1 cellular context compared by ENCODE assay signal in the genomic region with DNA sequence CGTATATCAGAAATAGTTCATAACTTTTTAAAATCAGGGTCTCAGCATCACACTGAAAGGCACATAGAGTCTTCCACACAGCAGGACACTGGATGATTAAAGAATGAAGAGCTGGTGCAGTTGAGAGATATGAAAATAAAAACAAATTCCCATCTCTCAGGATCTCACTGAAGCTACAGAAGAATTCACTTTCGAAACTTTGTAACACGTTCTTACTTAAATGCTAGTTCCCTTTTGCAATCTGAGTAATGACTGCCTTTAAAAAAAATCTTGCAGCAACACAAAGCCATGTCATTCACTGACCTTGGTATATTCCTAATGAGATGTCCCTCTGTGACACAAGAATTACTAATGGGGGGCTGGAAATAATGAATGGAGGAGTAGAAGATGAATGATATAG.
TF ChIP-seq lines count a peak whose summit lies in the region.

No MANE protein-coding gene starts in this region.

TF ChIP-seq in IMR-90, 13 proteins besides CTCF, POLR2A, EP300 and RAD21:
- TF ChIP-seq FOS (IDR thresholded peaks at IDR 0.05; ENCODE audit: low read depth, low read length), result no peak
- TF ChIP-seq CEBPB (IDR thresholded peaks at IDR 0.05; ENCODE audit: low read depth, low read length), result no peak
- TF ChIP-seq, protein P1, sequence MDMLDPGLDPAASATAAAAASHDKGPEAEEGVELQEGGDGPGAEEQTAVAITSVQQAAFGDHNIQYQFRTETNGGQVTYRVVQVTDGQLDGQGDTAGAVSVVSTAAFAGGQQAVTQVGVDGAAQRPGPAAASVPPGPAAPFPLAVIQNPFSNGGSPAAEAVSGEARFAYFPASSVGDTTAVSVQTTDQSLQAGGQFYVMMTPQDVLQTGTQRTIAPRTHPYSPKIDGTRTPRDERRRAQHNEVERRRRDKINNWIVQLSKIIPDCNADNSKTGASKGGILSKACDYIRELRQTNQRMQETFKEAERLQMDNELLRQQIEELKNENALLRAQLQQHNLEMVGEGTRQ (IDR thresholded peaks at IDR 0.05; ENCODE audit: low read depth, low read length), result no peak
- no peak for TF ChIP-seq CHD1 (IDR thresholded peaks at IDR 0.05; ENCODE audit: low read depth, low read length)
- TF ChIP-seq RFX5 (IDR thresholded peaks at IDR 0.05; ENCODE audit: low read depth, low read length), result no peak
- no peak for TF ChIP-seq RCOR1 (IDR thresholded peaks at IDR 0.05; ENCODE audit: insufficient replicate concordance, low read length)
- no peak for TF ChIP-seq MAFK (IDR thresholded peaks at IDR 0.05; ENCODE audit: low read depth, low read length)
- TF ChIP-seq, protein P2, sequence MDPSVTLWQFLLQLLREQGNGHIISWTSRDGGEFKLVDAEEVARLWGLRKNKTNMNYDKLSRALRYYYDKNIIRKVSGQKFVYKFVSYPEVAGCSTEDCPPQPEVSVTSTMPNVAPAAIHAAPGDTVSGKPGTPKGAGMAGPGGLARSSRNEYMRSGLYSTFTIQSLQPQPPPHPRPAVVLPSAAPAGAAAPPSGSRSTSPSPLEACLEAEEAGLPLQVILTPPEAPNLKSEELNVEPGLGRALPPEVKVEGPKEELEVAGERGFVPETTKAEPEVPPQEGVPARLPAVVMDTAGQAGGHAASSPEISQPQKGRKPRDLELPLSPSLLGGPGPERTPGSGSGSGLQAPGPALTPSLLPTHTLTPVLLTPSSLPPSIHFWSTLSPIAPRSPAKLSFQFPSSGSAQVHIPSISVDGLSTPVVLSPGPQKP (IDR thresholded peaks at IDR 0.05; ENCODE audit: borderline replicate concordance, low read depth, low read length), result no peak
- TF ChIP-seq NFE2L2 (IDR thresholded peaks at IDR 0.05; ENCODE audit: low read depth, low read length), result no peak
- no peak for TF ChIP-seq MAZ (IDR thresholded peaks at IDR 0.05; ENCODE audit: borderline replicate concordance, low read depth, low read length)
- TF ChIP-seq BHLHE40 (IDR thresholded peaks at IDR 0.05; ENCODE audit: low read depth, low read length), result no peak
- TF ChIP-seq SMC3 (IDR thresholded peaks at IDR 0.05; ENCODE audit: low read depth, low read length), result no peak
- TF ChIP-seq MXI1 (IDR thresholded peaks at IDR 0.05; ENCODE audit: borderline replicate concordance, low read depth, low read length), result no peak
TF ChIP-seq in IMR-90: peak in this region for 0.
